Comparison of ENCODE assay signal across 1 cellular context in the genomic region with DNA sequence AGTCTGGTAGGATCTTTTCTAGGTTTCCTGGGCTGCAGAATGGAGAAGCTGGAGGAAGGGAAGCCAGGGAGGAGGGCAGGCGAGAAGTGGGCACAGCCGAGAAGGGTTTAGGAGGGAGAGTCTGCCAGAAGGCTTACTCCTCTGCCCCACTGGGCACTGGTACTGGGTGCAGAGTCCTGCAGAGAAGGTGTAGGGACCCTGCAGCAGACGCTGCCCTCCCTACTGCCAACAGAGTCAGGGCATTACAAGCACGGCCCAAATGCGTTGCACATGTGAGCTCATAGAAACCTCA.
TF ChIP-seq lines count a peak whose summit lies in the region.

No MANE protein-coding gene starts in this region.

TF ChIP-seq in endothelial cell of umbilical vein, 7 proteins besides CTCF, POLR2A, EP300 and RAD21 (continued from another document):
- TF ChIP-seq, protein P1, sequence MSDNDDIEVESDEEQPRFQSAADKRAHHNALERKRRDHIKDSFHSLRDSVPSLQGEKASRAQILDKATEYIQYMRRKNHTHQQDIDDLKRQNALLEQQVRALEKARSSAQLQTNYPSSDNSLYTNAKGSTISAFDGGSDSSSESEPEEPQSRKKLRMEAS (IDR thresholded peaks at IDR 0.05; ENCODE audit: insufficient read depth, insufficient read length): no peak
- no peak for TF ChIP-seq FOS (IDR thresholded peaks at IDR 0.05; ENCODE audit: borderline replicate concordance, insufficient read depth, low read length)
- no peak for TF ChIP-seq GATA2 (IDR thresholded peaks at IDR 0.05; ENCODE audit: insufficient read depth, insufficient read length, low read depth, low read length)
- no peak for TF ChIP-seq POLR2AphosphoS5 (IDR thresholded peaks at IDR 0.05; ENCODE audit: insufficient read depth, low read depth, low read length)
